In the genomic region with DNA sequence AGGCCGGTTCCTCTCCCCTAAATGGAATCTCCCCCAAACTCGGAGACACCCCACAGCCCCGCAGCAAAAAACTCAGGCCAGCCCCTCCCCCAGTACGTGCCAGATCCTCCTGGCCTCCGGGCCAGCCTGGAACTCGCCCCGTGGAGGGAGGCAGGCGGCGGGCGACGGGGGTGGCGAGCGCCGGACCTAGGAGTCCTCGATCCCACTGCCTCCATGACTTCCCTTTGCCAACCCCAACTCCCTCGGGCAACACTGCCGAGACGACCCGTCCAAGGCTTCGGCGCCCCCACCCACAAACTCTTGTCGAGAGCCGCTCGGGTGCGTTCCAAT, we compare ENCODE assay signal across 9 cellular contexts. TPM values are rescaled to one million over a fixed set of nuclear protein-coding genes. Genes with fewer than 3 reads are reported as not detected.
DNase-seq lines count a peak whose midpoint lies in the region; ATAC-seq, FAIRE-seq and TF ChIP-seq lines count a peak whose summit lies in the region.
"Had no signal": no experiment of that assay in that cellular context is flagged by ENCODE, and none has a peak within 500 bp of the region (broad histone marks: within the 10 kb centered on the region; RNA-seq: fewer than 3 reads in every experiment).

No MANE protein-coding gene starts in this region.

- H3K79me2 ChIP-seq in OCI-LY3 (ENCODE audit: low read length), result no peaks in the 10 kb centered on the region

- peak overlapping the region; percentile 61 for H3K9ac ChIP-seq in OCI-LY3 (ENCODE audit: low read length)

- H3K36me3 Mint-ChIP-seq in CD14-positive monocyte (peaks cover 2 to 3% of the 10 kb centered on the region in 2 donors), osteocyte (ENCODE audit: unreplicated experiment) (peaks cover 2% of the 10 kb centered on the region)
- H3K36me3 Mint-ChIP-seq: activated naive CD4-positive, alpha-beta T cell treated with anti-CD3 and anti-CD28 coated beads, Interleukin-2, amount 50 U/mL, for 72 hours had no signal

- H3K27ac ChIP-seq in OCI-LY3 (ENCODE audit: low read length) (no peak overlapping the region), epithelial cell of prostate (peak overlapping the region; percentile 34)

- H3K9me3 ChIP-seq in OCI-LY3 (ENCODE audit: insufficient read depth, low read length), result no peaks in the 10 kb centered on the region

- DNase-seq in CD14-positive monocyte (ENCODE audit: low spot score), result no peak
- no peak for DNase-seq in epithelial cell of prostate (ENCODE audit: low read depth, low spot score)
- DNase-seq in osteocyte (ENCODE audit: extremely low spot score, unreplicated experiment), result no peak
- DNase-seq in RPMI8226, result no peak
- DNase-seq in urothelium cell line (ENCODE audit: low spot score), result no peak
- DNase-seq in NK-92 (lab: John Stamatoyannopoulos, UW; ENCODE audit: unreplicated experiment), result no peak

- H3K9me3 Mint-ChIP-seq in CD14-positive monocyte (peaks cover 0 to 9% (median 5%) of the 10 kb centered on the region in 7 donors), osteocyte (ENCODE audit: unreplicated experiment) (no peaks in the 10 kb centered on the region)
- H3K9me3 Mint-ChIP-seq: activated naive CD4-positive, alpha-beta T cell treated with anti-CD3 and anti-CD28 coated beads, Interleukin-2, amount 50 U/mL, for 72 hours had no signal

- peak overlapping the region; percentile 31; the same call in 1 of the 2 replicates for H2AFZ ChIP-seq in OCI-LY3 (ENCODE audit: low read depth, low read length)

- peaks cover 13% of the 10 kb centered on the region for H3K4me1 ChIP-seq in OCI-LY3 (ENCODE audit: low read length)

- H3K27ac Mint-ChIP-seq in CD14-positive monocyte (peak overlapping the region in 2 of 7 donors; percentile 55 to 58), osteocyte (ENCODE audit: unreplicated experiment) (peak overlapping the region; percentile 82)
- H3K27ac Mint-ChIP-seq: activated naive CD4-positive, alpha-beta T cell treated with anti-CD3 and anti-CD28 coated beads, Interleukin-2, amount 50 U/mL, for 72 hours had no signal

- 0 out of 2 replicates have a peak, but pooled peaks cover 3% of the 10 kb centered on the region for H3K27me3 ChIP-seq in OCI-LY3 (ENCODE audit: low read depth, low read length)

- H3K27me3 Mint-ChIP-seq in CD14-positive monocyte (ENCODE audit: low read depth in 3 of 3) (peaks cover 30 to 47% (median 45%) of the 10 kb centered on the region in 3 donors), osteocyte (ENCODE audit: unreplicated experiment) (no peaks in the 10 kb centered on the region)

- ATAC-seq in HG02571 (IDR thresholded peaks at IDR 0.05; ENCODE audit: unreplicated experiment), result no peak

- peak overlapping the region; percentile 97 for H3K4me3 ChIP-seq in OCI-LY3 (ENCODE audit: low read length)

- no peak for FAIRE-seq in urothelium cell line (lab: Jason Lieb, UNC)

- H4K20me1 ChIP-seq in OCI-LY3 (ENCODE audit: insufficient read depth, low read length), result no peaks in the 10 kb centered on the region

- H3K4me3 Mint-ChIP-seq in CD14-positive monocyte, result peak overlapping the region; percentile 85 to 98
- peak overlapping the region; percentile 93 for H3K4me3 Mint-ChIP-seq in osteocyte (ENCODE audit: unreplicated experiment)

- H3K4me2 ChIP-seq in OCI-LY3 (ENCODE audit: low read length), result peak overlapping the region; percentile 85

- no peaks in the 10 kb centered on the region for H3K36me3 ChIP-seq in OCI-LY3 (replicated peaks; ENCODE audit: low read depth, low read length)

- intact Hi-C loops in CD14-positive monocyte (cut with micrococcal nuclease), result no loop called here

- no peak for TF ChIP-seq CTCF in CD14-positive monocyte (IDR thresholded peaks at IDR 0.05)
- TF ChIP-seq CTCF in OCI-LY3 (IDR thresholded peaks at IDR 0.05; ENCODE audit: low read depth, low read length), result no peak
- TF ChIP-seq CTCF in osteocyte (IDR thresholded peaks at IDR 0.05), result no peak

- H3K4me1 Mint-ChIP-seq in CD14-positive monocyte (peaks cover 11% of the 10 kb centered on the region), osteocyte (ENCODE audit: unreplicated experiment) (peaks cover 37% of the 10 kb centered on the region)

RNA-seq across cellular contexts. Expression of a gene that starts 0.4 kb away (rescaled TPM):
- polyA plus RNA-seq in CD14-positive monocyte, result under 1 TPM in 1 of 2 donors, not detected in 1; 0.03 TPM
- total RNA-seq in osteocyte, result 71.7 and 71.9 TPM in 2 replicates

RNA-seq across cellular contexts. Expression of a gene that starts 29.8 kb away (rescaled TPM):
- polyA plus RNA-seq in CD14-positive monocyte, result 1 to 10 TPM in 1 of 2 donors, under 1 TPM in 1; 0.84 to 1.5 TPM
- 66.5 and 83.3 TPM in 2 replicates for total RNA-seq in osteocyte
